Comparison of ENCODE assay signal across 24 cellular contexts in the genomic region with DNA sequence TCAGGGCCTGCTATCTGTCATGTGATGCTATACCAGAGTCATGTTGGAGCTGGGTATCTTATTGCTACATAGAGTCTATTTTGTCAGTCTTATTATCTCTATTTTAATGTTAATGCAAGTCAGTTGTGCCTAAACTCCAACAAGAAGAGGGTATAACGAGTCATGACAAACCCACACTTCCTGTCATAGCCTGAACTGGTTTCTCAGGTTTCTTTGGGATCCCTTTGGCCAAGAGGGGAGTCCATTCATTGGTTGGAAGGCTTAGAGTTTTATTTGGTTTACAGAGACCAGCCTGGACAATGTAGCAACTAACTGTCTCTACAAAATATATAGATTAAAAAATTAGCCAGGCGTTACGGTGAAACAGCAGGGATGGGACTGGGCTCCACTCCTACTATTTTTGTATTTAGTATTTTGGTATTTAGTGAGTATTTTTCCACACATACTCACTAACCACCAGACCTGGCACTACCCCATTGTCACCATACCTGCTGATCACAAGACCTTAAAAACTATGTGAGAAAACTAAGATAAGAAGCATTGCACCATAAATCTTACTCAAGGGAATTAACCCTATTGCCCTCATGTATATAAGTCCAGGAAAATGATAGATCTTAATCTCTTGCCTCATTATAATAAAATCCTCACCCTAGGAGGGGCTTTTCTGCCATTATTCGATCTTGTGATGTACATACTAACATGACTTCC.
"Had no signal": no experiment of that assay in that cellular context is flagged by ENCODE, and none has a peak within 500 bp of the region (broad histone marks: within the 10 kb centered on the region; RNA-seq: fewer than 3 reads in every experiment).

No MANE protein-coding gene starts in this region.

- H3K4me3 ChIP-seq: adrenal gland, ascending aorta, breast epithelium, colonic mucosa, dorsolateral prefrontal cortex, heart left ventricle, left ventricle myocardium inferior, ovary, prostate gland, thyroid gland had no signal

- H3K27me3 ChIP-seq: adrenal gland, ascending aorta, breast epithelium, colonic mucosa, dorsolateral prefrontal cortex, heart left ventricle, neutrophil, ovary, thyroid gland had no signal

- DNase-seq: activated CD4-positive, alpha-beta T cell treated with anti-CD3 and anti-CD28 coated beads for 1 hour; activated CD4-positive, alpha-beta T cell treated with anti-CD3 and anti-CD28 coated beads, Interleukin-2, amount 50 U/mL, for 1 hour; activated CD8-positive, alpha-beta memory T cell treated with anti-CD3 and anti-CD28 coated beads for 24 hours; activated CD8-positive, alpha-beta memory T cell treated with anti-CD3 and anti-CD28 coated beads, Interleukin-2, amount 50 U/mL, for 4 hours; activated naive CD4-positive, alpha-beta T cell; activated T-cell treated with anti-CD3 and anti-CD28 coated beads, Interleukin-2, amount 50 U/mL, for 24 hours; adrenal gland; colonic mucosa; dorsolateral prefrontal cortex; effector memory CD8-positive, alpha-beta T cell; heart left ventricle; left ventricle myocardium inferior; natural killer cell; ovary; right cardiac atrium; stimulated activated CD4-positive, alpha-beta T cell treated with anti-CD3 and anti-CD28 coated beads, Interleukin-12 subunit alpha, Interleukin-12 subunit beta, amount 100 ng/mL, for 4 hours; stimulated activated CD4-positive, alpha-beta T cell treated with anti-CD3 and anti-CD28 coated beads, Interleukin-4, amount 100 ng/mL, for 4 hours; stimulated activated naive CD8-positive, alpha-beta T cell treated with anti-CD3 and anti-CD28 coated beads, Interleukin-15, Interleukin-2, amounts not matched to agents 100 U/mL and 50 U/mL, for 24 hours; T-cell; thyroid gland had no signal

- H3K27ac ChIP-seq: adrenal gland, ascending aorta, breast epithelium, colonic mucosa, dorsolateral prefrontal cortex, heart left ventricle, left ventricle myocardium inferior, neutrophil, ovary, prostate gland, thyroid gland had no signal

- H3K36me3 ChIP-seq: adrenal gland, ascending aorta, breast epithelium, colonic mucosa, heart left ventricle, left ventricle myocardium inferior, neutrophil, ovary, prostate gland, thyroid gland had no signal

- H3K9me3 ChIP-seq: ascending aorta, colonic mucosa, neutrophil, ovary, prostate gland, thyroid gland had no signal

- H3K4me1 ChIP-seq: adrenal gland, ascending aorta, breast epithelium, colonic mucosa, heart left ventricle, left ventricle myocardium inferior, prostate gland, thyroid gland had no signal

- ATAC-seq: effector memory CD8-positive, alpha-beta T cell; heart left ventricle; natural killer cell; right cardiac atrium; stimulated activated naive CD8-positive, alpha-beta T cell treated with anti-CD3 and anti-CD28 coated beads, Interleukin-15, Interleukin-2, amounts not matched to agents 100 U/mL and 50 U/mL, for 24 hours; T-cell had no signal
